In the genomic region with DNA sequence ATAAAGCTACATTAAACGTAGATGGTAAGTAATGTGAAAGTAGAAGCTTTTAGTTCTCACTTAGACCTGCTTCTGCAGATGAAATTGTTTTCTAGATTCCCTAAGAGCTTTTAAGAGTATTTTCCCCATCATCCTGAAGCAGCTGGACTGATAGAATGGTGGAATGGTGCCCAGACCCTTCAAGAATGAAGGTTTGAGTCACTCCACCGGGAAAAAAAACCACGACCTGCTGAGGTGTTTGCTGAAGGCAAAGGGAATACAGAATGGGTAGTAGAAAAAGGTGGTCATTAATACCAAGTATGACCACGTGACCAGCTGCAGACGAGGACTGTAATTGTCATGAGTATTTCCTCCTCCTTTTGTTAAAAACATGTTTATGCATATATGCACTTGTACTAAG, we compare ENCODE assay signal across 1 cellular context.
TF ChIP-seq lines count a peak whose summit lies in the region.

No MANE protein-coding gene starts in this region.

TF ChIP-seq in A549, 52 proteins besides CTCF, POLR2A, EP300 and RAD21:
- TF ChIP-seq, protein P1, sequence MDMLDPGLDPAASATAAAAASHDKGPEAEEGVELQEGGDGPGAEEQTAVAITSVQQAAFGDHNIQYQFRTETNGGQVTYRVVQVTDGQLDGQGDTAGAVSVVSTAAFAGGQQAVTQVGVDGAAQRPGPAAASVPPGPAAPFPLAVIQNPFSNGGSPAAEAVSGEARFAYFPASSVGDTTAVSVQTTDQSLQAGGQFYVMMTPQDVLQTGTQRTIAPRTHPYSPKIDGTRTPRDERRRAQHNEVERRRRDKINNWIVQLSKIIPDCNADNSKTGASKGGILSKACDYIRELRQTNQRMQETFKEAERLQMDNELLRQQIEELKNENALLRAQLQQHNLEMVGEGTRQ (IDR thresholded peaks at IDR 0.05), result peak; percentile 32; the same call in 1 of the 2 replicates
- no peak for TF ChIP-seq CHD2 (IDR thresholded peaks at IDR 0.05; ENCODE audit: low read length, partially characterized antibody)
